In the genomic region with DNA sequence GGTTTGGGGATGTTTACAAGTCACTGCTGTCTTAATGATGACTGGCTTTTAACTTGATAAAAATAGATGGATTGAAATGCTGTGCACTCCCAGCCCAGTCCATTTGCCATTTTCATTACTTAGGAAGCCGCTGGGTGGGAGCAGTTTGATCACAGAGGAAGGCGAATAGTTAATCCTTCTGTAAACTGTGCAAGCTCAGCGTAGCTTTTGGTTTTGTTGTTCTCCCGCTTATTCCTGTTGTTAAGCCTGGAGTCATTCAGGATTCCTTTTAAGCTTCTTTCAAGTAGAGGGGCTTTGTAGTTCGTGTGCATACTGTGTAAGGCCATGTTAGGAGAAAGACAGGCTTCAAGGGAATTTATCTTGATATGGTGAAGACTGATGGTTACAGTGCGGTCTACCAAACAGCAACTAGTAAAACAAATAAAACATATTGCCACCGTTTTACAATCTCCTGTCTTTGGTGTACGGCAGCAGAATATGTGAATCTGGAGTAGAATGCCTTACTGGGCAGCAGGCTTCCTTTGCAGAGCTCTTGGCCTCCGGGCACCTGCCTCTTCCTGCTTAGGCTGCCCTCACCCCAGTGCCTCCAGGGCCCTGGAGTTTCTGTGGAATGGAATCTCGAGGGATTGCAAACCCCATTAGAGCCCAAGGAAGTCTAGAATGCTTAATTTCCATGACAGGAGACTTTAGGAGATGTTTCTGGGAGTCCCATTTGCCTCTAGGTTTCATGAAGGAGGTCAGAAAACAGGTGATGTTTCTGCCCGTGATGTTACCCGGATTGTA, we compare ENCODE assay signal across 23 cellular contexts.
DNase-seq lines count a peak whose midpoint lies in the region; ATAC-seq and TF ChIP-seq lines count a peak whose summit lies in the region.
"Had no signal": no experiment of that assay in that cellular context is flagged by ENCODE, and none has a peak within 500 bp of the region (broad histone marks: within the 10 kb centered on the region; RNA-seq: fewer than 3 reads in every experiment).

No MANE protein-coding gene starts in this region.

- no peaks in the 10 kb centered on the region for H3K9me3 ChIP-seq in HUES48 (ENCODE audit: control insufficient read depth, insufficient read depth, low read length)
- no peaks in the 10 kb centered on the region for H3K9me3 ChIP-seq in WERI-Rb-1 (ENCODE audit: severe bottlenecking)
- H3K9me3 ChIP-seq: colonic mucosa, SJSA1, upper lobe of left lung had no signal

- ATAC-seq in HG02798 (IDR thresholded peaks at IDR 0.05; ENCODE audit: poor library complexity, unreplicated experiment) = no peak
- ATAC-seq: activated T-helper 17 cell treated with anti-CD3 and anti-CD28 coated beads, Interleukin-2, amount 50 U/mL, for 72 hours; left lobe of liver had no signal

- peaks cover 14% of the 10 kb centered on the region for H3K4me1 ChIP-seq in HUES48 (ENCODE audit: control insufficient read depth, insufficient read depth, low read length)
- H3K4me1 ChIP-seq: colonic mucosa, SJSA1, upper lobe of left lung had no signal

- no peak for TF ChIP-seq CTCF in WERI-Rb-1 (IDR thresholded peaks at IDR 0.05; ENCODE audit: low read depth, low read length)

- H3K4me3 ChIP-seq in HUES48 (ENCODE audit: low read depth, low read length) (no peak overlapping the region), WERI-Rb-1 (ENCODE audit: low read depth, low read length) (no peak overlapping the region)
- H3K4me3 ChIP-seq: colonic mucosa, SJSA1, upper lobe of left lung had no signal

- H3K27me3 ChIP-seq in HUES48 (ENCODE audit: control insufficient read depth, insufficient read depth, low read length) (no peaks in the 10 kb centered on the region), WERI-Rb-1 (ENCODE audit: insufficient read depth, low read depth, severe bottlenecking) (no peaks in the 10 kb centered on the region)
- H3K27me3 ChIP-seq: colonic mucosa, SJSA1, upper lobe of left lung had no signal

- H3K27ac ChIP-seq in HUES48 (ENCODE audit: low read depth, low read length) (peak overlapping the region; percentile 54), WERI-Rb-1 (no peak overlapping the region)
- H3K27ac ChIP-seq: colonic mucosa, SJSA1, upper lobe of left lung had no signal

- peaks cover 34% of the 10 kb centered on the region for H3K36me3 ChIP-seq in HUES48 (ENCODE audit: control insufficient read depth, insufficient read depth, low read length)
- no peaks in the 10 kb centered on the region for H3K36me3 ChIP-seq in WERI-Rb-1
- H3K36me3 ChIP-seq: colonic mucosa had no signal

- no peak overlapping the region for H3K9ac ChIP-seq in HUES48 (ENCODE audit: low read depth, low read length)

- DNase-seq in WERI-Rb-1 = peak; percentile 72
- peak; percentile 31 for DNase-seq in iris pigment epithelial cell (ENCODE audit: low read depth)
- peak; percentile 34 for DNase-seq in retina
- DNase-seq in stimulated activated naive CD4-positive, alpha-beta T cell (lab: John Stamatoyannopoulos, UW) = no peak
- no peak for DNase-seq in HK-2 (ENCODE audit: unreplicated experiment)
- DNase-seq: activated CD4-positive, alpha-beta memory T cell treated with anti-CD3 and anti-CD28 coated beads, Interleukin-2, amount 10 ng/mL, durations not matched to agents 7 days and 5 days; activated CD4-positive, CD25-positive, alpha-beta regulatory T cell treated with anti-CD3 and anti-CD28 coated beads, Interleukin-2, amount 50 U/mL, for 72 hours; activated naive CD4-positive, alpha-beta T cell treated with anti-CD3 and anti-CD28 coated beads, Interleukin-2, amount 50 U/mL, for 16 hours; amniotic stem cell; colonic mucosa; DND-41; naive B cell; NCI-H1092 treated with DMSO at 0.1 percent for 48 hours; NCI-H187; NCI-H226; stimulated activated CD4-positive, alpha-beta T cell treated with anti-CD3 and anti-CD28 coated beads, Interleukin-2, amount 100 ng/mL, for 24 hours; T-helper 1 cell; upper lobe of left lung had no signal

Comparison
In these comparisons a context has a peak if more than half of its experiments do, and no peak if none do; other contexts are left out.
1. DNase-seq: peak in WERI-Rb-1 (single experiment), iris pigment epithelial cell (single experiment) and retina (single experiment); none in stimulated activated naive CD4-positive, alpha-beta T cell (0 of 6) and HK-2 (single experiment).